In genomic region chr15:89412906-89413411, GRCh38 we compare ENCODE assay signal across 20 cellular contexts.
A peak's percentile ranks its signal among the peaks of the same experiment; 100 is the strongest.
DNase-seq lines count a peak whose midpoint lies in the region; ATAC-seq and TF ChIP-seq lines count a peak whose summit lies in the region.
"Had no signal": no experiment of that assay in that cellular context is flagged by ENCODE, and none has a peak within 500 bp of the region (broad histone marks: within the 10 kb centered on the region; RNA-seq: fewer than 3 reads in every experiment).

No MANE protein-coding gene starts in this region.

- peak overlapping the region; percentile 64 for H3K4me2 ChIP-seq in GM23338
- H3K4me2 ChIP-seq: BLaER1 treated with 17β-estradiol and CSF1 and Interleukin-3, amounts not matched to agents 10 nM and 100 nM; SK-N-SH had no signal

- H2AFZ ChIP-seq in GM23338, result no peak overlapping the region

- DNase-seq in GM23338 (ENCODE audit: low spot score) (no peak), neural crest cell (ENCODE audit: low read depth, low spot score) (no peak), Ammon's horn (ENCODE audit: low spot score) (no peak)
- no peak for DNase-seq in activated CD4-positive, alpha-beta T cell treated with anti-CD3 and anti-CD28 coated beads for 48 hours
- DNase-seq in stimulated activated naive B cell treated with anti-CD40 and anti-IgM and Interleukin-4, amounts not matched to agents 10 μg/mL and 1 μg/mL and 100 μg/mL, for 72 hours, result no peak
- DNase-seq: CD4-positive, alpha-beta T cell; DMS53; GOT3; KBM-7; MV-4-11; NCI-H1105; NCI-H1694; NCI-H2029 treated with DMSO at 0.1 percent for 48 hours; NCI-H2227 treated with DMSO at 0.1 percent for 48 hours; SK-N-SH; SW 1271 had no signal

- H3K4me3 Mint-ChIP-seq in GM23338, result peak overlapping the region; percentile 18
- peak overlapping the region; percentile 23 to 74 (median 59) for H3K4me3 Mint-ChIP-seq in brain
- H3K4me3 Mint-ChIP-seq in neural crest cell, result peak overlapping the region; percentile 65
- no peak overlapping the region for H3K4me3 Mint-ChIP-seq in stimulated activated naive B cell treated with anti-CD40 and anti-IgM and Interleukin-4, amounts not matched to agents 10 μg/mL and 1 μg/mL and 100 μg/mL, for 72 hours
- H3K4me3 Mint-ChIP-seq: CD4-positive, alpha-beta T cell had no signal

- H3K9me2 ChIP-seq in GM23338 (ENCODE audit: insufficient read depth), result no peaks in the 10 kb centered on the region
- H3K9me2 ChIP-seq: SK-N-SH had no signal

- ATAC-seq in GM23338 (peak; percentile 2), GM18505 (IDR thresholded peaks at IDR 0.05; ENCODE audit: unreplicated experiment) (no peak)
- no peak for ATAC-seq in stimulated activated naive B cell treated with anti-CD40 and anti-IgM and Interleukin-4, amounts not matched to agents 10 μg/mL and 1 μg/mL and 100 μg/mL, for 72 hours (replicated peaks)

- TF ChIP-seq POLR2A in GM18505 (IDR thresholded peaks at IDR 0.05; ENCODE audit: borderline replicate concordance, extremely low read depth, insufficient read depth, insufficient read length), result no peak

- H3F3A ChIP-seq in GM23338 (replicated peaks; ENCODE audit: low read depth), result peaks cover 13% of the 10 kb centered on the region

- H3K27me3 ChIP-seq in GM23338 (ENCODE audit: insufficient read depth) (peaks cover 98% of the 10 kb centered on the region), HUES48 (ENCODE audit: control insufficient read depth, insufficient read depth, low read length) (peaks cover 98% of the 10 kb centered on the region)

- TF ChIP-seq CTCF in GM23338 (conservative IDR thresholded peaks at IDR 0.05; ENCODE audit: low read depth in 2 of 2) (no peak), brain (conservative IDR thresholded peaks at IDR 0.05) (no peak), neural crest cell (conservative IDR thresholded peaks at IDR 0.05) (no peak)

- no peaks in the 10 kb centered on the region; the same call in 2 of the 3 replicates for H3K36me3 Mint-ChIP-seq in GM23338 (ENCODE audit: low read depth)
- H3K36me3 Mint-ChIP-seq in brain, result peaks cover 22% of the 10 kb centered on the region
- no peaks in the 10 kb centered on the region for H3K36me3 Mint-ChIP-seq in neural crest cell (ENCODE audit: low read depth)
- peaks cover 0 to 3% of the 10 kb centered on the region in 2 donors for H3K36me3 Mint-ChIP-seq in stimulated activated naive B cell treated with anti-CD40 and anti-IgM and Interleukin-4, amounts not matched to agents 10 μg/mL and 1 μg/mL and 100 μg/mL, for 72 hours

- peaks cover 2% of the 10 kb centered on the region; the same call in 1 of the 3 replicates for H3K9me3 Mint-ChIP-seq in GM23338
- peaks cover 2 to 22% (median 12%) of the 10 kb centered on the region in 5 experiments for H3K9me3 Mint-ChIP-seq in brain
- no peaks in the 10 kb centered on the region for H3K9me3 Mint-ChIP-seq in neural crest cell
- H3K9me3 Mint-ChIP-seq in stimulated activated naive B cell treated with anti-CD40 and anti-IgM and Interleukin-4, amounts not matched to agents 10 μg/mL and 1 μg/mL and 100 μg/mL, for 72 hours, result no peaks in the 10 kb centered on the region
- H3K9me3 Mint-ChIP-seq: CD4-positive, alpha-beta T cell had no signal

- H3K9me3 ChIP-seq in HUES48 (ENCODE audit: control insufficient read depth, insufficient read depth, low read length), result no peaks in the 10 kb centered on the region
- H3K9me3 ChIP-seq: SK-N-SH had no signal

- H3K4me1 ChIP-seq in GM23338 (ENCODE audit: insufficient read depth) (peaks cover 47% of the 10 kb centered on the region), HUES48 (ENCODE audit: control insufficient read depth, insufficient read depth, low read length) (peaks cover 35% of the 10 kb centered on the region)
- H3K4me1 ChIP-seq: BLaER1 treated with 17β-estradiol and CSF1 and Interleukin-3, amounts not matched to agents 10 nM and 100 nM had no signal

- no peak overlapping the region for H3K27ac Mint-ChIP-seq in GM23338
- peak overlapping the region; percentile 53 to 89 (median 78) for H3K27ac Mint-ChIP-seq in brain
- no peak overlapping the region for H3K27ac Mint-ChIP-seq in neural crest cell (ENCODE audit: unreplicated experiment)
- H3K27ac Mint-ChIP-seq in stimulated activated naive B cell treated with anti-CD40 and anti-IgM and Interleukin-4, amounts not matched to agents 10 μg/mL and 1 μg/mL and 100 μg/mL, for 72 hours, result no peak overlapping the region
- H3K27ac Mint-ChIP-seq: CD4-positive, alpha-beta T cell had no signal

- H3K27ac ChIP-seq in GM23338 (ENCODE audit: low read depth) (no peak overlapping the region), HUES48 (ENCODE audit: low read depth, low read length) (peak overlapping the region; percentile 35)
- H3K27ac ChIP-seq: BLaER1 treated with 17β-estradiol and CSF1 and Interleukin-3, amounts not matched to agents 10 nM and 100 nM had no signal

- H3K4me3 ChIP-seq in GM23338 (peak overlapping the region; percentile 45; the same call in 1 of the 2 replicates), HUES48 (ENCODE audit: low read depth, low read length) (no peak overlapping the region)
- H3K4me3 ChIP-seq: BLaER1 treated with 17β-estradiol and CSF1 and Interleukin-3, amounts not matched to agents 10 nM and 100 nM had no signal

- H4K20me1 ChIP-seq in GM23338 (replicated peaks; ENCODE audit: insufficient read depth), result peaks cover 16% of the 10 kb centered on the region

- H3K9ac ChIP-seq in HUES48 (ENCODE audit: low read depth, low read length), result no peak overlapping the region
- H3K9ac ChIP-seq: BLaER1 treated with 17β-estradiol and CSF1 and Interleukin-3, amounts not matched to agents 10 nM and 100 nM; SK-N-SH had no signal

- peaks cover 49% of the 10 kb centered on the region for H3K4me1 Mint-ChIP-seq in GM23338
- peaks cover 85% of the 10 kb centered on the region for H3K4me1 Mint-ChIP-seq in brain
- H3K4me1 Mint-ChIP-seq in neural crest cell, result peaks cover 33% of the 10 kb centered on the region
- peaks cover 30 to 52% of the 10 kb centered on the region in 2 donors for H3K4me1 Mint-ChIP-seq in stimulated activated naive B cell treated with anti-CD40 and anti-IgM and Interleukin-4, amounts not matched to agents 10 μg/mL and 1 μg/mL and 100 μg/mL, for 72 hours

- H3K79me2 ChIP-seq in GM23338 (replicated peaks; ENCODE audit: insufficient read depth), result no peaks in the 10 kb centered on the region

- H3K36me3 ChIP-seq in GM23338 (ENCODE audit: insufficient read depth) (no peaks in the 10 kb centered on the region; the same call in 1 of the 2 replicates), HUES48 (ENCODE audit: control insufficient read depth, insufficient read depth, low read length) (no peaks in the 10 kb centered on the region)
- H3K36me3 ChIP-seq: BLaER1 treated with 17β-estradiol and CSF1 and Interleukin-3, amounts not matched to agents 10 nM and 100 nM had no signal

- H3K27me3 Mint-ChIP-seq in GM23338 (ENCODE audit: insufficient read depth, low read depth, poor library complexity) (peaks cover 99% of the 10 kb centered on the region), brain (peaks cover 32% of the 10 kb centered on the region), neural crest cell (ENCODE audit: low read depth) (peaks cover 98% of the 10 kb centered on the region)
- peaks cover 84 to 93% of the 10 kb centered on the region in 2 donors for H3K27me3 Mint-ChIP-seq in stimulated activated naive B cell treated with anti-CD40 and anti-IgM and Interleukin-4, amounts not matched to agents 10 μg/mL and 1 μg/mL and 100 μg/mL, for 72 hours

TF ChIP-seq in GM23338, 12 proteins besides CTCF, POLR2A, EP300 and RAD21:
- TF ChIP-seq ETS1 (IDR thresholded peaks at IDR 0.05) (no peak), EZH2 (IDR thresholded peaks at IDR 0.05; ENCODE audit: low read depth, unreplicated experiment) (peak; percentile 70)

Comparison
In these comparisons a context has a peak if more than half of its experiments do, and no peak if none do; other contexts are left out.
1. H3K27ac Mint-ChIP-seq: peak in brain (5 of 5); none in GM23338 (single experiment), neural crest cell (single experiment) and stimulated activated naive B cell treated with anti-CD40 and anti-IgM and Interleukin-4, amounts not matched to agents 10 μg/mL and 1 μg/mL and 100 μg/mL, for 72 hours (single experiment).
2. H3K4me3 Mint-ChIP-seq: peak in GM23338 (single experiment), brain (5 of 5) and neural crest cell (single experiment); none in stimulated activated naive B cell treated with anti-CD40 and anti-IgM and Interleukin-4, amounts not matched to agents 10 μg/mL and 1 μg/mL and 100 μg/mL, for 72 hours (0 of 2).